ENCODE assay signal across 16 cellular contexts in the genomic region with DNA sequence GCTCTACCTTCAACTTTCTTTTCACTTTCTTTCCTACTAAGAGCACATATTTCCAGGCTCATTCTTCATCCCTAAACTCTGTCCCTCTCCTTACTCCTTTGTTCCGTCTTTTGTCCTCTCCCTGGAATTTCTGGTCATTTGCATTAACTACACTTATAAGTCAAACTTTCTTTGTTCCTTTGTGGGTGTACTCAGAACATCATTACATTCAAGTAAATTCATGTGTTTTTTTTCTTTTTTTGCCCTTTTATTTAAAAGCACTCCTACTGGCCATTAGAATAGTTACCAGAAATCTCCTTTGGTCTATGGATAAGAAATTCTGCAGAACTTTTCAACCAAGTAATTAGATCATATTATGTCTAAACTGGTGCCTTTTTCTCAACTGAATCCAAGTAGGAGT.
"Had no signal": no experiment of that assay in that cellular context is flagged by ENCODE, and none has a peak within 500 bp of the region (broad histone marks: within the 10 kb centered on the region; RNA-seq: fewer than 3 reads in every experiment).

No MANE protein-coding gene starts in this region.

- H3K4me3 Mint-ChIP-seq: activated CD4-positive, alpha-beta memory T cell treated with anti-CD3 and anti-CD28 coated beads for 36 hours; activated CD4-positive, alpha-beta T cell treated with anti-CD3 and anti-CD28 coated beads for 36 hours; activated T-helper 17 cell treated with anti-CD3 and anti-CD28 coated beads, Interleukin-2, amount 50 U/mL, for 72 hours; brain had no signal

- H3K27me3 Mint-ChIP-seq: activated CD4-positive, alpha-beta memory T cell treated with anti-CD3 and anti-CD28 coated beads for 36 hours; activated CD4-positive, alpha-beta T cell treated with anti-CD3 and anti-CD28 coated beads for 36 hours; activated T-helper 17 cell treated with anti-CD3 and anti-CD28 coated beads, Interleukin-2, amount 50 U/mL, for 72 hours; brain had no signal

- H3K27ac Mint-ChIP-seq: activated CD4-positive, alpha-beta memory T cell treated with anti-CD3 and anti-CD28 coated beads for 36 hours; activated CD4-positive, alpha-beta T cell treated with anti-CD3 and anti-CD28 coated beads for 36 hours; activated T-helper 17 cell treated with anti-CD3 and anti-CD28 coated beads, Interleukin-2, amount 50 U/mL, for 72 hours had no signal

- H3K4me1 Mint-ChIP-seq: activated CD4-positive, alpha-beta T cell treated with anti-CD3 and anti-CD28 coated beads for 36 hours; activated T-helper 17 cell treated with anti-CD3 and anti-CD28 coated beads, Interleukin-2, amount 50 U/mL, for 72 hours had no signal

- H3K27ac ChIP-seq: coronary artery, gastrocnemius medialis, heart right ventricle, neutrophil had no signal

- DNase-seq: activated CD4-positive, alpha-beta memory T cell treated with anti-CD3 and anti-CD28 coated beads for 36 hours; activated CD4-positive, alpha-beta T cell treated with anti-CD3 and anti-CD28 coated beads for 36 hours; activated naive CD4-positive, alpha-beta T cell; activated T-cell treated with anti-CD3 and anti-CD28 coated beads, Interleukin-2, amount 50 U/mL, for 1 hour; central memory CD4-positive, alpha-beta T cell; gastrocnemius medialis; heart right ventricle; left ventricle myocardium superior; retina; stimulated activated CD4-positive, alpha-beta T cell treated with anti-CD3 and anti-CD28 coated beads, Interleukin-1b, Interleukin-23, amount 100 ng/mL, for 48 hours; stimulated activated CD8-positive, alpha-beta memory T cell treated with anti-CD3 and anti-CD28 coated beads, Interleukin-4, amount 100 ng/mL, for 48 hours; stimulated activated naive CD4-positive, alpha-beta T cell had no signal

- H3K27me3 ChIP-seq: gastrocnemius medialis, heart right ventricle, neutrophil had no signal

- H3K9me3 ChIP-seq: gastrocnemius medialis, heart right ventricle, neutrophil had no signal

- ATAC-seq: activated CD4-positive, alpha-beta T cell treated with anti-CD3 and anti-CD28 coated beads for 36 hours; activated T-helper 17 cell treated with anti-CD3 and anti-CD28 coated beads, Interleukin-2, amount 50 U/mL, for 72 hours; gastrocnemius medialis; heart right ventricle; left ventricle myocardium superior had no signal

- H3K36me3 Mint-ChIP-seq: activated CD4-positive, alpha-beta memory T cell treated with anti-CD3 and anti-CD28 coated beads for 36 hours had no signal

- H3K36me3 ChIP-seq: gastrocnemius medialis, heart right ventricle, neutrophil had no signal

- H3K4me3 ChIP-seq: coronary artery, gastrocnemius medialis, heart right ventricle had no signal

- H3K9me3 Mint-ChIP-seq: activated CD4-positive, alpha-beta memory T cell treated with anti-CD3 and anti-CD28 coated beads for 36 hours had no signal

- H3K4me1 ChIP-seq: gastrocnemius medialis, heart right ventricle had no signal
